In the genomic region with DNA sequence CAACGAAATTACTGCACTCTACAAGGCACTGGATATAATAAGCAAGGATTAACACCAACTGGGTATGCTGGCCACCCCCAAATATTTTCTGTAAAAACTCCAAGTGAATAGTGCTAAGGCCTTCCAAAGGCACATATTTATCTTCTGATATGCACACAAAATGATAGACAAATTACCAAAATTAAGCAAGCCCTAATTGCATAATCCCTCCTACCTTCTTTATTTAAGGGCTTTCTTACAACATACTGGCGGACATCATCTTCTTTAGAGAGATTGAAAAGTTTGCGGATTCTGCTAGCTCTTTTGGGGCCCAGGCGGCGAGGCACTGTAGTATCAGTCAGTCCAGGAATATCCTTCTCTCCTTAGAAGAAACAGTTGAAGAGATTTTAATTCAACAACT, we compare ENCODE assay signal across 10 cellular contexts. TPM values are rescaled to one million over a fixed set of nuclear protein-coding genes. Genes with fewer than 3 reads are reported as not detected.
DNase-seq lines count a peak whose midpoint lies in the region; ATAC-seq, FAIRE-seq and TF ChIP-seq lines count a peak whose summit lies in the region.
"Had no signal": no experiment of that assay in that cellular context is flagged by ENCODE, and none has a peak within 500 bp of the region (broad histone marks: within the 10 kb centered on the region; RNA-seq: fewer than 3 reads in every experiment).

No MANE protein-coding gene starts in this region.

- H3K9me3 Mint-ChIP-seq in GM23338 = peaks cover 3% of the 10 kb centered on the region; the same call in 2 of the 3 replicates
- no peaks in the 10 kb centered on the region for H3K9me3 Mint-ChIP-seq in activated naive CD8-positive, alpha-beta T cell treated with anti-CD3 and anti-CD28 coated beads, Interleukin-2, amount 10 ng/mL, durations not matched to agents 7 days and 5 days

- H3K4me1 Mint-ChIP-seq in GM23338 = peaks cover 23% of the 10 kb centered on the region
- peaks cover 43% of the 10 kb centered on the region for H3K4me1 Mint-ChIP-seq in activated naive CD8-positive, alpha-beta T cell treated with anti-CD3 and anti-CD28 coated beads, Interleukin-2, amount 10 ng/mL, durations not matched to agents 7 days and 5 days

- TF ChIP-seq CTCF in A549 (IDR thresholded peaks at IDR 0.05) (no peak), GM23338 (conservative IDR thresholded peaks at IDR 0.05; ENCODE audit: low read depth in 2 of 2) (no peak), lower lobe of right lung (IDR thresholded peaks at IDR 0.05) (no peak), right atrium auricular region (IDR thresholded peaks at IDR 0.05) (no peak), body of pancreas (IDR thresholded peaks at IDR 0.05) (no peak)

- peak overlapping the region; percentile 100 for H3K4me3 Mint-ChIP-seq in GM23338
- H3K4me3 Mint-ChIP-seq in activated naive CD8-positive, alpha-beta T cell treated with anti-CD3 and anti-CD28 coated beads, Interleukin-2, amount 10 ng/mL, durations not matched to agents 7 days and 5 days = peak overlapping the region; percentile 100

- H3K36me3 Mint-ChIP-seq in GM23338 (ENCODE audit: low read depth) = peaks cover 72% of the 10 kb centered on the region
- peaks cover 53% of the 10 kb centered on the region for H3K36me3 Mint-ChIP-seq in activated naive CD8-positive, alpha-beta T cell treated with anti-CD3 and anti-CD28 coated beads, Interleukin-2, amount 10 ng/mL, durations not matched to agents 7 days and 5 days

- ATAC-seq in A549 = no peak
- no peak for ATAC-seq in GM23338
- ATAC-seq in activated naive CD8-positive, alpha-beta T cell treated with anti-CD3 and anti-CD28 coated beads, Interleukin-2, amount 10 ng/mL, durations not matched to agents 7 days and 5 days (ENCODE audit: low read depth) = no peak
- ATAC-seq in lower lobe of right lung = no peak
- ATAC-seq in HG02852 (IDR thresholded peaks at IDR 0.05; ENCODE audit: unreplicated experiment) = no peak
- no peak for ATAC-seq in body of pancreas

- H3K27me3 ChIP-seq in GM23338 (ENCODE audit: insufficient read depth) (no peaks in the 10 kb centered on the region), lower lobe of right lung (ENCODE audit: low read depth) (no peaks in the 10 kb centered on the region), right atrium auricular region (no peaks in the 10 kb centered on the region), body of pancreas (no peaks in the 10 kb centered on the region)

- no peak for FAIRE-seq in A549 (lab: Jason Lieb, UNC)

- H3K4me2 ChIP-seq in A549 = peak overlapping the region; percentile 92
- H3K4me2 ChIP-seq in GM23338 = peak overlapping the region; percentile 99

- H3K9me3 ChIP-seq in A549 = no peaks in the 10 kb centered on the region
- no peaks in the 10 kb centered on the region for H3K9me3 ChIP-seq in lower lobe of right lung
- no peaks in the 10 kb centered on the region for H3K9me3 ChIP-seq in right atrium auricular region
- H3K9me3 ChIP-seq in body of pancreas = no peaks in the 10 kb centered on the region

- H3K36me3 ChIP-seq in GM23338 (ENCODE audit: insufficient read depth) = peaks cover 46% of the 10 kb centered on the region
- H3K36me3 ChIP-seq in lower lobe of right lung = peaks cover 62% of the 10 kb centered on the region
- peaks cover 53% of the 10 kb centered on the region for H3K36me3 ChIP-seq in right atrium auricular region
- H3K36me3 ChIP-seq in body of pancreas (replicated peaks in 1 of 2; ENCODE audit: insufficient read depth in 1 of 2, low read depth in 2 of 2) = peaks cover 17 to 22% of the 10 kb centered on the region in 2 donors

- POLR2A ChIA-PET in A549 (lab: Yijun Ruan, JAX) = no interaction called here
- POLR2A ChIA-PET in activated naive CD8-positive, alpha-beta T cell treated with anti-CD3 and anti-CD28 coated beads, Interleukin-2, amount 10 ng/mL, durations not matched to agents 7 days and 5 days (lab: Charles Lee) = interaction anchor here (0.8 kb wide), 1 partner anchor 27 kb away, joined by 3 read pairs; no protein-coding TSS in a partner anchor

- H3K4me1 ChIP-seq in A549 (peaks cover 33% of the 10 kb centered on the region), GM23338 (ENCODE audit: insufficient read depth) (peaks cover 23% of the 10 kb centered on the region), lower lobe of right lung (peaks cover 28% of the 10 kb centered on the region), right atrium auricular region (peaks cover 0 to 23% of the 10 kb centered on the region in 2 donors), body of pancreas (peaks cover 32% of the 10 kb centered on the region)

- H3K4me3 ChIP-seq in A549 (peak overlapping the region; percentile 94), GM23338 (peak overlapping the region; percentile 97), lower lobe of right lung (peak overlapping the region; percentile 85), right atrium auricular region (no peak overlapping the region), body of pancreas (no peak overlapping the region)

- no peak for TF ChIP-seq RAD21 in A549 (conservative IDR thresholded peaks at IDR 0.05 in 1 of 2, IDR thresholded peaks at IDR 0.05 in 1 of 2)

- no peak overlapping the region for H2AFZ ChIP-seq in GM23338

- no peak for TF ChIP-seq EP300 in A549 (IDR thresholded peaks at IDR 0.05)

- H3K27ac Mint-ChIP-seq in GM23338 = peak overlapping the region; percentile 100
- peak overlapping the region; percentile 99 for H3K27ac Mint-ChIP-seq in activated naive CD8-positive, alpha-beta T cell treated with anti-CD3 and anti-CD28 coated beads, Interleukin-2, amount 10 ng/mL, durations not matched to agents 7 days and 5 days

- intact Hi-C loops in lower lobe of right lung (cut with DNase I) = no loop called here
- intact Hi-C loops in body of pancreas (cut with DNase I) = no loop called here

- peaks cover 27% of the 10 kb centered on the region for H4K20me1 ChIP-seq in GM23338 (replicated peaks; ENCODE audit: insufficient read depth)

- CTCF ChIA-PET in A549 (lab: Yijun Ruan, JAX) = no interaction called here

- H3F3A ChIP-seq in GM23338 (replicated peaks; ENCODE audit: low read depth) = peaks cover 45% of the 10 kb centered on the region

- 30% methylated on average over 5 of the region's 5 CpGs for WGBS in A549 (ENCODE audit: missing lambda C conversion rate)
- WGBS in body of pancreas, 2 donors = 55 to 57% methylated on average over 5 of the region's 5 CpGs

- TF ChIP-seq POLR2A in A549 (IDR thresholded peaks at IDR 0.05; ENCODE audit: low read length) (no peak), body of pancreas (IDR thresholded peaks at IDR 0.05) (no peak)

- H3K27ac ChIP-seq in A549 (peak overlapping the region; percentile 97 to 98), GM23338 (ENCODE audit: low read depth) (peak overlapping the region; percentile 96), lower lobe of right lung (no peak overlapping the region), right atrium auricular region (no peak overlapping the region), body of pancreas (peak overlapping the region in 2 of 4 donors; percentile 4 to 29)

- DNase-seq in A549 (ENCODE audit: low read depth in 1 of 2, low spot score in 1 of 2) (no peak), GM23338 (ENCODE audit: low spot score) (no peak), lower lobe of right lung (no peak), right atrium auricular region (ENCODE audit: low spot score) (no peak), NCI-H146 treated with DMSO at 0.1 percent for 48 hours (lab: John Stamatoyannopoulos, UW; ENCODE audit: unreplicated experiment) (no peak), body of pancreas (no peak)
- DNase-seq in activated naive CD8-positive, alpha-beta T cell treated with anti-CD3 and anti-CD28 coated beads, Interleukin-2, amount 10 ng/mL, durations not matched to agents 7 days and 5 days = no peak
- DNase-seq: effector CD8-positive, alpha-beta T cell; stimulated activated CD4-positive, alpha-beta T cell treated with anti-CD3 and anti-CD28 coated beads, Interleukin-12 subunit alpha, Interleukin-12 subunit beta, amount 100 ng/mL, for 4 hours had no signal

- peaks cover 35% of the 10 kb centered on the region for H3K79me2 ChIP-seq in GM23338 (replicated peaks; ENCODE audit: insufficient read depth)

- H3K9me2 ChIP-seq in GM23338 (ENCODE audit: insufficient read depth) = no peaks in the 10 kb centered on the region

- H3K27me3 Mint-ChIP-seq in GM23338 (ENCODE audit: insufficient read depth, low read depth, poor library complexity) = peaks cover 26% of the 10 kb centered on the region
- H3K27me3 Mint-ChIP-seq in activated naive CD8-positive, alpha-beta T cell treated with anti-CD3 and anti-CD28 coated beads, Interleukin-2, amount 10 ng/mL, durations not matched to agents 7 days and 5 days = no peaks in the 10 kb centered on the region

TF ChIP-seq in A549, 52 proteins besides CTCF, POLR2A, EP300 and RAD21 (continues in another document):
- peak in 1 of 2 experiments; percentile 22; a peak in 1 of 4 replicates for TF ChIP-seq CEBPB (IDR thresholded peaks at IDR 0.05)

RNA-seq across cellular contexts. Expression of a gene that starts 1.9 kb away (rescaled TPM):
- polyA plus RNA-seq in A549 (2011; rRNA removed) (3,667 and 4,132 TPM in 2 replicates), A549 (2017; fragmentation: RNase III; extraction: RNeasy Plus Mini Kit Qiagen cat#74134 plus additional on column Dnase treatment) (1,863 to 2,062 TPM (median 1,960 TPM) in 3 replicates), GM23338 (2016; fragmentation: Nextera tagmentation; extraction: Ambion mirVana) (2,733 and 2,894 TPM in 2 replicates)
- polyA plus RNA-seq in A549 (2012; cell fraction: cytosol; rRNA removed) = 1,686 and 1,897 TPM in 2 replicates
- 398 and 507 TPM in 2 replicates for polyA plus RNA-seq in A549 (2012; cell fraction: nucleus; rRNA removed)
- polyA minus RNA-seq in A549 (2011; rRNA and poly(A)+ RNA removed) = 505 and 642 TPM in 2 replicates
- 1,381 and 1,563 TPM in 2 replicates for total RNA-seq in GM23338 (2014; rRNA removed; shearing (Covaris generic))
- 1,000 to 10,000 TPM; 2,300 to 2,421 TPM for total RNA-seq in activated naive CD8-positive, alpha-beta T cell treated with anti-CD3 and anti-CD28 coated beads, Interleukin-2, amount 10 ng/mL, durations not matched to agents 7 days and 5 days
- total RNA-seq in lower lobe of right lung (1,544 TPM), right atrium auricular region (100 to 1,000 TPM; 526 to 885 TPM), body of pancreas (1,000 to 10,000 TPM; 1,348 to 1,410 TPM)

RNA-seq across cellular contexts. Expression of a gene that starts 30.7 kb away (rescaled TPM):
- polyA plus RNA-seq in A549 (2011; rRNA removed) (3.7 and 4.6 TPM in 2 replicates), A549 (2017; fragmentation: RNase III; extraction: RNeasy Plus Mini Kit Qiagen cat#74134 plus additional on column Dnase treatment) (1.1 to 1.4 TPM (median 1.1 TPM) in 3 replicates), GM23338 (2016; fragmentation: Nextera tagmentation; extraction: Ambion mirVana) (0.87 and 1.3 TPM in 2 replicates)
- 0.50 and 0.92 TPM in 2 replicates for polyA plus RNA-seq in A549 (2012; cell fraction: cytosol; rRNA removed)
- 1.00 and 1.0 TPM in 2 replicates for polyA plus RNA-seq in A549 (2012; cell fraction: nucleus; rRNA removed)
- polyA minus RNA-seq in A549 (2011; rRNA and poly(A)+ RNA removed) = 10.2 and 10.9 TPM in 2 replicates
- total RNA-seq in GM23338 (2014; rRNA removed; shearing (Covaris generic)) = 11.6 and 14.6 TPM in 2 replicates
- 1 to 10 TPM; 2.9 to 3.9 TPM for total RNA-seq in activated naive CD8-positive, alpha-beta T cell treated with anti-CD3 and anti-CD28 coated beads, Interleukin-2, amount 10 ng/mL, durations not matched to agents 7 days and 5 days
- total RNA-seq in lower lobe of right lung (5.9 TPM), right atrium auricular region (1 to 10 TPM; 3.5 to 5.5 TPM), body of pancreas (1 to 10 TPM; 5.3 to 8.0 TPM)

Comparison
In these comparisons a context has a peak if more than half of its experiments do, and no peak if none do; other contexts are left out.
1. H3K27ac ChIP-seq: peak in A549 (2 of 2) and GM23338 (single experiment); none in lower lobe of right lung (single experiment) and right atrium auricular region (0 of 2).
2. H3K4me3 ChIP-seq: peak in A549 (single experiment), GM23338 (single experiment) and lower lobe of right lung (single experiment); none in right atrium auricular region (0 of 2) and body of pancreas (0 of 2).